In the genomic region with DNA sequence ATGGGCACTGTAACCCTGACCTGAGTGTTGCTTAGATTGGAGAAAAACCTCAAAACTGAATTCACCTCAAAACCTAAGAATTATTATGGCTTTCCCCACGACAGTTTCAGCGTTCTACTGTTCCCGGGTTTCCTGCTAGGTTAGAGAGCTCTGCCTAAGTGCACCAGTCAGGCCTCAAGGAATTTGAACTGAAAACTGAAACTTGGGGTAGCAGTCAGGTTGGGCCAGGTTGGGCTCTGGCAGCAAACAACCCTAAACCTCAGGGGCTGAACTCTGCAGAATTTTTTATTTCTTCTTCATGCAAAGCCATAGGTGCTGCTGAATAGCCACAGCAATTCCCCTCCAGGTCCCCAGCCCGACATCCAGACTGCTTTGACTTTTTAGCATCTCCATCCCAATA, we compare ENCODE assay signal across 6 cellular contexts.
"Had no signal": no experiment of that assay in that cellular context is flagged by ENCODE, and none has a peak within 500 bp of the region (broad histone marks: within the 10 kb centered on the region; RNA-seq: fewer than 3 reads in every experiment).

No MANE protein-coding gene starts in this region.

- H3K27ac Mint-ChIP-seq: IgD-negative memory B cell had no signal

- H3K36me3 Mint-ChIP-seq: IgD-negative memory B cell had no signal

- H3K4me3 ChIP-seq: K562 had no signal

- H3K27ac ChIP-seq: HL-60 had no signal

- H3K27me3 Mint-ChIP-seq: IgD-negative memory B cell had no signal

- H3K4me1 Mint-ChIP-seq: IgD-negative memory B cell had no signal

- DNase-seq: IMR-90, KBM-7 had no signal

- H3K4me3 Mint-ChIP-seq: IgD-negative memory B cell had no signal

- ATAC-seq: HepG2, K562 had no signal
